Comparison of ENCODE assay signal across 1 cellular context in the genomic region with DNA sequence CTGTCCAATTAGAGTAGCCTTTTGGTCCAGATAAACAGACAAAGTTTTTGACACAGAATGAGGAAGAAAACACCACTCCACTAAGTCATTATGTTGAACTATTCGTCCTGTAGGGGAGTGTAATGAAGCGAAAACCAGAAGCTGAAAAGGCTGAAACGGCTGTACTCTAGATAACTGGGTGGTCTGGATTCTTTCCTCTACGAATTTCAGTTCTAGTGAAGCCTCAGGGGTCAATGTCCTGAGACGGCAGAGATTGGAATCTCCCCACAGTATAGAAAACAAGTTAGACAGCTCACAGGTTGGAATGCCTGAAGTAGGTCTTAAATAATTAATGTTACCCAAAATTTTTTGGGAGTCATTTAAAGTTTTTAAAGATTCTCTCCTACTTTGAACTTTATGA.
TF ChIP-seq lines count a peak whose summit lies in the region.

No MANE protein-coding gene starts in this region.

TF ChIP-seq in K562, 482 proteins besides CTCF, POLR2A, EP300 and RAD21:
- 0 out of 4 replicates have a peak, but pooled peaks of 1 of the 2 experiments have one; percentile 40 for TF ChIP-seq ARNT (IDR thresholded peaks at IDR 0.05)
